Comparison of ENCODE assay signal across 8 cellular contexts in genomic region chr3:30042274-30042859, GRCh38.
DNase-seq lines count a peak whose midpoint lies in the region; ATAC-seq, FAIRE-seq and TF ChIP-seq lines count a peak whose summit lies in the region.

No MANE protein-coding gene starts in this region.

- FAIRE-seq in D721Med (lab: Jason Lieb, UNC), result peak; percentile 85

- intact Hi-C loops in colonic mucosa (cut with DNase I) (loop anchor here (2.0 to 5.0 kb wide), 2 partner anchors 156 to 650 kb away; no protein-coding TSS in a partner anchor), right lobe of liver (cut with DNase I) (no loop called here)

- no peaks in the 10 kb centered on the region for H3K36me3 ChIP-seq in HAP-1 (replicated peaks)
- no peaks in the 10 kb centered on the region for H3K36me3 ChIP-seq in colonic mucosa
- no peaks in the 10 kb centered on the region for H3K36me3 ChIP-seq in right lobe of liver

- TF ChIP-seq POLR2A in right lobe of liver (IDR thresholded peaks at IDR 0.05), result no peak

- TF ChIP-seq CTCF in D721Med (IDR thresholded peaks at IDR 0.05; ENCODE audit: insufficient read depth, missing control alignments) (peak; percentile 79), colonic mucosa (IDR thresholded peaks at IDR 0.05) (peak; percentile 63), right lobe of liver (IDR thresholded peaks at IDR 0.05) (peak; percentile 72 to 80 (median 76))

- H3K9me3 ChIP-seq in HAP-1 (no peaks in the 10 kb centered on the region), colonic mucosa (no peaks in the 10 kb centered on the region), right lobe of liver (no peaks in the 10 kb centered on the region)

- H3K27me3 ChIP-seq in HAP-1 (ENCODE audit: low read depth), result no peaks in the 10 kb centered on the region
- no peaks in the 10 kb centered on the region for H3K27me3 ChIP-seq in colonic mucosa
- H3K27me3 ChIP-seq in right lobe of liver, result no peaks in the 10 kb centered on the region

- DNase-seq in D721Med (ENCODE audit: insufficient read length, low spot score) (no peak), HAP-1 (ENCODE audit: low spot score in 2 of 2) (peak; percentile 78 to 83), NCI-H2171 treated with DMSO at 0.1 percent for 48 hours (lab: John Stamatoyannopoulos, UW) (peak; percentile 46), colonic mucosa (peak; percentile 77), right lobe of liver (peak in 2 of 3 donors; percentile 22 to 54)
- peak; percentile 35 for DNase-seq in activated CD4-positive, CD25-positive, alpha-beta regulatory T cell treated with anti-CD3 and anti-CD28 coated beads, Interleukin-2, amount 50 U/mL, for 72 hours
- peak; percentile 31 for DNase-seq in stimulated activated CD8-positive, alpha-beta memory T cell treated with anti-CD3 and anti-CD28 coated beads, Interleukin-12 subunit alpha, Interleukin-12 subunit beta, amount 100 ng/mL, for 24 hours (ENCODE audit: extremely low read depth)

- 15% methylated on average over 4 of the region's 4 CpGs for WGBS in right lobe of liver (ENCODE audit: insufficient coverage, low coverage, low lambda C conversion rate, missing lambda C conversion rate)

- ATAC-seq in right lobe of liver (peak; percentile 82 to 87 (median 84)), HG02970 (IDR thresholded peaks at IDR 0.05; ENCODE audit: low FRiP score, unreplicated experiment) (no peak)

- no peak overlapping the region for H3K9ac ChIP-seq in colonic mucosa (ENCODE audit: low read depth in 2 of 2, low read length in 2 of 2)

- no peak overlapping the region for H3K27ac ChIP-seq in colonic mucosa
- no peak overlapping the region for H3K27ac ChIP-seq in right lobe of liver

- no peak overlapping the region for H3K4me3 ChIP-seq in HAP-1
- no peak overlapping the region for H3K4me3 ChIP-seq in colonic mucosa
- no peak overlapping the region for H3K4me3 ChIP-seq in right lobe of liver

- peaks cover 8% of the 10 kb centered on the region for H3K4me1 ChIP-seq in HAP-1
- no peaks in the 10 kb centered on the region for H3K4me1 ChIP-seq in colonic mucosa
- no peaks in the 10 kb centered on the region for H3K4me1 ChIP-seq in right lobe of liver

- in situ Hi-C loops in HAP-1 (cut with MboI; ENCODE audit: low sequenced_read_pairs), result no loop called here
